In genomic region chr5:1594336-1595106, GRCh38 we compare ENCODE assay signal across 8 cellular contexts.
A peak's percentile ranks its signal among the peaks of the same experiment; 100 is the strongest.
DNase-seq lines count a peak whose midpoint lies in the region; ATAC-seq and TF ChIP-seq lines count a peak whose summit lies in the region.

No MANE protein-coding gene starts in this region.

- TF ChIP-seq POLR2A in sigmoid colon (IDR thresholded peaks at IDR 0.05) = no peak

- peaks cover 22% of the 10 kb centered on the region for H3K36me3 Mint-ChIP-seq in CD4-positive, alpha-beta T cell (ENCODE audit: low read depth)

- no peak overlapping the region for H3K27ac ChIP-seq in CD4-positive, alpha-beta T cell (ENCODE audit: low read depth, low read length)
- H3K27ac ChIP-seq in SK-N-MC (no peak overlapping the region), sigmoid colon (peak overlapping the region; percentile 76 to 79 (median 78))

- H3K27ac Mint-ChIP-seq in CD4-positive, alpha-beta T cell = no peak overlapping the region

- no peaks in the 10 kb centered on the region for H3K9me3 ChIP-seq in CD4-positive, alpha-beta T cell (ENCODE audit: control insufficient read depth, low read length)
- H3K9me3 ChIP-seq in SK-N-MC (ENCODE audit: low read depth, low read length) = no peaks in the 10 kb centered on the region
- H3K9me3 ChIP-seq in sigmoid colon = no peaks in the 10 kb centered on the region

- H3K9ac ChIP-seq in SK-N-MC (ENCODE audit: insufficient read length) = peak overlapping the region; percentile 55

- intact Hi-C loops in CD4-positive, alpha-beta T cell (cut with DNase I, micrococcal nuclease) = no loop called here
- intact Hi-C loops in sigmoid colon (cut with DNase I) = loop anchor here (5.0 to 10.0 kb wide), 2 partner anchors 50 to 72 kb away; partner anchors contain the start of gene LPCAT1

- H3K4me3 Mint-ChIP-seq in CD4-positive, alpha-beta T cell = peak overlapping the region; percentile 83

- peak; percentile 43 to 66 (median 56) for DNase-seq in CD4-positive, alpha-beta T cell
- no peak for DNase-seq in SK-N-MC (ENCODE audit: low read depth, low spot score)
- peak; percentile 18 for DNase-seq in amniotic epithelial cell (ENCODE audit: low read depth)
- DNase-seq in iPS DF 19.7 (ENCODE audit: low read depth, low spot score) = peak; percentile 50
- peak; percentile 89 for DNase-seq in sigmoid colon
- DNase-seq in NCI-H1105 (lab: John Stamatoyannopoulos, UW) = no peak

- TF ChIP-seq EP300 in sigmoid colon (IDR thresholded peaks at IDR 0.05) = no peak

- H3K36me3 ChIP-seq in SK-N-MC (ENCODE audit: insufficient read depth, low read length) (no peaks in the 10 kb centered on the region), sigmoid colon (peaks cover 0 to 5% (median 0%) of the 10 kb centered on the region in 4 donors)

- no peaks in the 10 kb centered on the region for H3K27me3 ChIP-seq in CD4-positive, alpha-beta T cell (ENCODE audit: control insufficient read depth, insufficient read depth, low read length)
- H3K27me3 ChIP-seq in sigmoid colon = no peaks in the 10 kb centered on the region

- POLR2A ChIA-PET in CD4-positive, alpha-beta T cell (lab: Charles Lee) = interaction anchor here (1.1 to 1.2 kb wide), 2 partner anchors 50 to 208 kb away, joined by 5 to 6 read pairs; no protein-coding TSS in a partner anchor

- peak; percentile 80 for ATAC-seq in CD4-positive, alpha-beta T cell (ENCODE audit: poor library complexity)
- peak; percentile 90 for ATAC-seq in GM19395 (IDR thresholded peaks at IDR 0.05; ENCODE audit: unreplicated experiment)
- peak; percentile 97 for ATAC-seq in HG03521 (IDR thresholded peaks at IDR 0.05; ENCODE audit: unreplicated experiment)

- H3K4me1 Mint-ChIP-seq in CD4-positive, alpha-beta T cell (ENCODE audit: low read depth) = peaks cover 4% of the 10 kb centered on the region

- CTCF ChIA-PET in CD4-positive, alpha-beta T cell (lab: Charles Lee) = interaction anchor here (0.7 to 1.1 kb wide), 3 partner anchors 51 to 999 kb away, joined by 3 to 4 read pairs (median 4); no protein-coding TSS in a partner anchor

- 6 to 19% methylated on average over 82 of the region's 82 CpGs for WGBS in sigmoid colon, 2 donors

- peaks cover 0 to 8% (median 2%) of the 10 kb centered on the region in 4 donors for H3K4me1 ChIP-seq in sigmoid colon

- peak; percentile 34 for TF ChIP-seq CTCF in CD4-positive, alpha-beta T cell (IDR thresholded peaks at IDR 0.05)
- peak in 3 of 4 experiments; percentile 15 to 28 (median 26) for TF ChIP-seq CTCF in sigmoid colon (IDR thresholded peaks at IDR 0.05)

- no peaks in the 10 kb centered on the region for H3K27me3 Mint-ChIP-seq in CD4-positive, alpha-beta T cell

- no peaks in the 10 kb centered on the region for H3K9me3 Mint-ChIP-seq in CD4-positive, alpha-beta T cell

- H3K4me3 ChIP-seq in SK-N-MC (peak overlapping the region; percentile 73), sigmoid colon (peak overlapping the region; percentile 35 to 65 (median 64))

Comparison
In these comparisons a context has a peak if more than half of its experiments do, and no peak if none do; other contexts are left out.
1. DNase-seq: peak in CD4-positive, alpha-beta T cell (10 of 10), amniotic epithelial cell (single experiment), iPS DF 19.7 (single experiment) and sigmoid colon (single experiment); none in SK-N-MC (single experiment) and NCI-H1105 (single experiment).
2. H3K27ac ChIP-seq: peak in sigmoid colon (4 of 4); none in CD4-positive, alpha-beta T cell (single experiment) and SK-N-MC (single experiment).
3. Peak in every context shown above with its lines, with median percentiles within 50 percentile points of each other: ATAC-seq.